ENCODE assay signal across 7 cellular contexts in the genomic region with DNA sequence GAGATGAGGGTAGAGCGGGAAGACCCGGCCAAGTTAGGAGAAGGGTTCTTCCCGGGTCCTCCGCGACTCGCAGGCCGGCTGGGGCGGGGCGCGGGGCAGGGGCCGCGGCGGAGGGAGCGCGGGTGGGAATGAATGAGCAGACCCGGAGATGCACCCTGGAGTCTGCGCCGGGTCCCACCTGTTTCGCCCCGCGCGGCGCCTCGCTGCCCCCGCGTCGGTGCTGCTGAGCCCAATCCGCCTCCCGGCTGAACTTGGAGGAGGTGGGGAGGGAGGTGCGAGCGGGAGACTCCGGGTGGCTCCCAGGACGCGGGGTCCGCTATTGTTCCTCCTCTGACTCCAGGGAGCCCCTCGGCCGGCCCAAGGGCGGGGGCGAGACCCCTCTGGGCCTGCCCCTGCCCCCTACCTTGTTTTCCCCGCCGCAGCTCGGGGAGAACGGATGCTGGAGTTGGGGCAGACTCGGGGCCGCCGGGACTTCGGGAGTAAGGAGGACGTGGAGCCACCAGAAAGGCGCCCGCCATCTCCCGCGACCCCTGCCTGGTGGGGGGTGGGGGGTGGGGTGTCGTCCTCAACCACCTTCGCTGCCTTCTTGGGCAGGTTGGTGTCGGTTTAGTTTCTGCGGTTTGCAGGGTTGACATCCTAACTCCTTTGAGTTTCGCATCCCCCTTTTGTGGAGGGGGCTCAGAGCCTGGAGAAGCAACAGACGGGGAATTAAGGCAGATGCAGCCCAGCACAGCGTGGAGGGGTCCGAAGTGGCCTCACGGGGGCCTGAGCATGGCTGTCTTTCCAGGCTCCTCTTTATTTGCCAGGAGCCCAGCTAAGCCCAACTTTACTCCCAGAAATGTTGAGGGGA. TPM values are rescaled to one million over a fixed set of nuclear protein-coding genes. Genes with fewer than 3 reads are reported as not detected.
DNase-seq lines count a peak whose midpoint lies in the region; ATAC-seq, FAIRE-seq and TF ChIP-seq lines count a peak whose summit lies in the region.

No MANE protein-coding gene starts in this region.

- no peaks in the 10 kb centered on the region for H3K9me3 ChIP-seq in MG63
- H3K9me3 ChIP-seq in body of pancreas, result no peaks in the 10 kb centered on the region

- peak; percentile 21 for DNase-seq in GM12891 (ENCODE audit: insufficient read length, low spot score)
- peak; percentile 36 for DNase-seq in MG63
- DNase-seq in body of pancreas, result peak; percentile 16 to 37 (median 29)
- DNase-seq in iris pigment epithelial cell (ENCODE audit: low read depth), result peak; percentile 49
- DNase-seq in stimulated activated CD4-positive, alpha-beta T cell treated with anti-CD3 and anti-CD28 coated beads, Interleukin-4, amount 100 ng/mL, for 24 hours, result peak; percentile 7
- no peak for DNase-seq in NCI-H2171 treated with DMSO at 0.1 percent for 48 hours (lab: John Stamatoyannopoulos, UW)
- DNase-seq in CD1c-positive myeloid dendritic cell (ENCODE audit: extremely low spot score), result no peak

- TF ChIP-seq CTCF in body of pancreas (IDR thresholded peaks at IDR 0.05), result no peak

- peaks cover 24% of the 10 kb centered on the region for H3K36me3 ChIP-seq in MG63
- H3K36me3 ChIP-seq in body of pancreas (replicated peaks in 1 of 2; ENCODE audit: insufficient read depth in 1 of 2, low read depth in 2 of 2), result no peaks in the 10 kb centered on the region

- peak overlapping the region; percentile 80 for H3K4me3 ChIP-seq in MG63
- peak overlapping the region; percentile 25 to 72 for H3K4me3 ChIP-seq in body of pancreas

- 1% methylated on average over 34 to 60 of the region's 61 CpGs for WGBS in body of pancreas, 2 donors

- H3K27me3 ChIP-seq in MG63, result no peaks in the 10 kb centered on the region
- H3K27me3 ChIP-seq in body of pancreas, result no peaks in the 10 kb centered on the region

- TF ChIP-seq POLR2A in GM12891 (IDR thresholded peaks at IDR 0.05; ENCODE audit: low read depth, low read length), result no peak
- TF ChIP-seq POLR2A in body of pancreas (IDR thresholded peaks at IDR 0.05), result no peak

- peaks cover 20% of the 10 kb centered on the region for H3K4me1 ChIP-seq in body of pancreas

- H3K27ac ChIP-seq in body of pancreas, result peak overlapping the region; percentile 84 to 94 (median 91)

- FAIRE-seq in GM12891 (lab: Jason Lieb, UNC), result no peak

- ATAC-seq in body of pancreas, result peak; percentile 20

- intact Hi-C loops in body of pancreas (cut with DNase I), result no loop called here

TF ChIP-seq in GM12891, 5 proteins besides CTCF, POLR2A, EP300 and RAD21:
- no peak for TF ChIP-seq SPI1 (IDR thresholded peaks at IDR 0.05; ENCODE audit: low read depth, low read length)
- no peak for TF ChIP-seq TAF1 (IDR thresholded peaks at IDR 0.05; ENCODE audit: low read depth, low read length)
- no peak for TF ChIP-seq PAX5 (IDR thresholded peaks at IDR 0.05; ENCODE audit: insufficient read depth, low read length, severe bottlenecking)
- TF ChIP-seq POLR2AphosphoS5 (IDR thresholded peaks at IDR 0.05; ENCODE audit: low read depth, low read length), result no peak
- no peak for TF ChIP-seq POU2F2 (IDR thresholded peaks at IDR 0.05; ENCODE audit: low read depth, low read length)

RNA-seq across cellular contexts. Expression of a gene that starts 0.8 kb away (rescaled TPM):
- polyA plus RNA-seq in GM12891 (2012; ENCODE audit: low read depth, missing spikeins), result 1.4 TPM
- 34.4 and 34.6 TPM in 2 replicates for total RNA-seq in MG63 (2014; rRNA removed; shearing (Covaris generic); ENCODE audit: low replicate concordance)
- total RNA-seq in body of pancreas, result 10 to 100 TPM; 25.7 to 27.5 TPM

Comparison
In these comparisons a context has a peak if more than half of its experiments do, and no peak if none do; other contexts are left out.
1. DNase-seq: peak in GM12891 (single experiment), MG63 (single experiment), body of pancreas (4 of 4), iris pigment epithelial cell (single experiment) and stimulated activated CD4-positive, alpha-beta T cell treated with anti-CD3 and anti-CD28 coated beads, Interleukin-4, amount 100 ng/mL, for 24 hours (single experiment); none in NCI-H2171 treated with DMSO at 0.1 percent for 48 hours (single experiment) and CD1c-positive myeloid dendritic cell (single experiment).